1 cellular context compared by ENCODE assay signal in the genomic region with DNA sequence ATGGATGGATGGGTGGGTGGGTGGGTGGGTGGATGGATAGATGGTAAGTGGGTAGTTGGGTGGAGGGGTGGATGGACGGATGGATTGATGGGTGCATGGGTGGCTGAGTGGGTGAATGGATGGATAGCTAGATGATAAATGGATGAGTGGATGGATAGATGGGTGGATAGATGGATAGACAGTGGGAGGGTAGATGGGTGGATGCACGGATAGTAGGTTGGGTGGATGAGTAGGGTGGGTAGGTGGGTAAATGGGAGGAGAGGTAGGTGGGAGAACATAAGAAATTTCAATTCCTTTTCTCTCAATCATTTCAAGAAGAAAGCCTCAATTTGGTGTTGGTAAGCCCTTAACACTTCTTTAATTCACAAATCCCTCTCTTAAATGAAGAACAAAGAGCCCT.
TF ChIP-seq lines count a peak whose summit lies in the region.

No MANE protein-coding gene starts in this region.

TF ChIP-seq in H1, 55 proteins besides CTCF, POLR2A, EP300 and RAD21:
- no peak for TF ChIP-seq RFX5 (IDR thresholded peaks at IDR 0.05; ENCODE audit: borderline replicate concordance, low read depth, low read length)
- TF ChIP-seq CBX8 (IDR thresholded peaks at IDR 0.05; ENCODE audit: borderline replicate concordance, low read depth, low read length) = no peak
- no peak for TF ChIP-seq RXRA (IDR thresholded peaks at IDR 0.05; ENCODE audit: insufficient read depth, low read depth, low read length)
- TF ChIP-seq BCL11A (IDR thresholded peaks at IDR 0.05; ENCODE audit: low read depth in 2 of 2, low read length in 2 of 2) = no peak
- TF ChIP-seq RBBP5 (IDR thresholded peaks at IDR 0.05; ENCODE audit: borderline replicate concordance, low read depth, low read length) = no peak
